ENCODE assay signal across 8 cellular contexts in the genomic region with DNA sequence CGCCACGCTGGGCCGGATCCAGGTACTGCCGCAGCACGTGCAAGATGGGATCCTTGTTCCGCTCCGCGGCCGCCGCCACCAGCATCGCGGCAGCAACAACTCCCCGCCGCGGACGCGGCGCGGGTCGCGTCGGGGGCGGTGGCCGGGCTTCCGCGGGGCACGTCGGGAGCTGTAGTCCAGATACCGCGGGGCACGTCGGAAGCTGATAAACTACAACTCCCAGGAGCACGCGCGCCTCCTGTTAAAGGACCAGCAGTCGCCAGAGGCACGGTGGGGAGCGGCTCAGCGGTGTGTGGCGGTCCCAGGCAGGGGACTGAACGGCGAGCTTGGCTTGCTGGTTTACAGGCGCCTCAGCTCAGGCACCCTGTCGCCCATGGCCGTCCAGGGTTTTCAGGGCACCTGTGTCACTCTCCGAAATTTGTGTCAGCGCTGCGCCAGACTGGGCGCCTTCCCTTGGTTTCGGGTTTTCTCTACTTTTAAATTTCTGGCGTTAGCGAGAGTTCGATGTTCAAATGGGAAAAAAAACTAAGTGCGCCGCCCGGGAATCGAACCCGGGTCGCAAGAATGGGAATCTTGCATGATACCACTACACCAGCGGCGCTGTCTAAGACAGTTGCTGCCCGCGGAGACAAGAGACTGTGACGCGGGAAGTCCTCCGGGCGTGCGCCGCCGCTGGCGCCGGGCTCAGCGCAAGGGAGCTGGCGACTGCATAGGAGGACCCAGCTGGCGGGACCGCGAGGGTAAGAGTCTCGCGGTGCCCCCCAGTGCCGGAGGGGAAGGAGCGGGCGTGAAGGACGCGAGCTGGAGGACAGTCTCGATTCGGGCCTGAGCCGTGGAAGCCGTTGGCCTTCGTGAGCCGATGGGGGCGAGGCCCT. TPM values are rescaled to one million over a fixed set of nuclear protein-coding genes. Genes with fewer than 3 reads are reported as not detected.
A peak's percentile ranks its signal among the peaks of the same experiment; 100 is the strongest.
DNase-seq lines count a peak whose midpoint lies in the region; ATAC-seq and TF ChIP-seq lines count a peak whose summit lies in the region.

A gene (minus strand): TSS at position 100 of the 875 bp plus-strand sequence. CDS start 15 bp downstream, at position 85.

- peaks cover 0 to 3% of the 10 kb centered on the region in 2 donors for H3K27me3 Mint-ChIP-seq in CD4-positive, alpha-beta memory T cell
- H3K27me3 Mint-ChIP-seq in activated CD4-positive, alpha-beta memory T cell treated with anti-CD3 and anti-CD28 coated beads for 36 hours: peaks cover 3% of the 10 kb centered on the region

- H3K4me3 ChIP-seq in CD4-positive, alpha-beta memory T cell (ENCODE audit: low read length in 2 of 2): peak within 1 kb of the TSS; percentile 81 to 86
- H3K4me3 ChIP-seq in dorsolateral prefrontal cortex (peak within 1 kb of the TSS; percentile 54 to 100 (median 92)), lower leg skin (ENCODE audit: low read depth, poor library complexity, severe bottlenecking) (peak within 1 kb of the TSS; percentile 80)

- H3K36me3 ChIP-seq in CD4-positive, alpha-beta memory T cell (ENCODE audit: insufficient read depth, low read length): no peaks in the 10 kb centered on the region

- H3K36me3 Mint-ChIP-seq in CD4-positive, alpha-beta memory T cell: peaks cover 0 to 7% of the 10 kb centered on the region in 2 donors
- peaks cover 4% of the 10 kb centered on the region for H3K36me3 Mint-ChIP-seq in activated CD4-positive, alpha-beta memory T cell treated with anti-CD3 and anti-CD28 coated beads for 36 hours

- TF ChIP-seq CTCF in dorsolateral prefrontal cortex (IDR thresholded peaks at IDR 0.05 in 54 of 56, conservative IDR thresholded peaks at IDR 0.05 in 2 of 56; ENCODE audit: low read depth in 1 of 56, partially characterized antibody in 56 of 56): peak in 30 of 56 donors; percentile 5 to 42 (median 24)
- no peak for TF ChIP-seq CTCF in lower leg skin (IDR thresholded peaks at IDR 0.05)

- intact Hi-C loops in CD4-positive, alpha-beta memory T cell (cut with micrococcal nuclease): loop anchor here (1.0 to 5.0 kb wide), 6 partner anchors 13 to 1336 kb away; a partner anchor contains a TSS
- intact Hi-C loops in activated CD4-positive, alpha-beta memory T cell treated with anti-CD3 and anti-CD28 coated beads for 36 hours (cut with micrococcal nuclease): loop anchor here (1.0 to 5.0 kb wide), 5 partner anchors 47 to 235 kb away; a partner anchor contains a TSS
- intact Hi-C loops in dorsolateral prefrontal cortex (cut with DNase I) (loop anchor here (1.0 to 5.0 kb wide), 2 partner anchors 44 to 47 kb away; a partner anchor contains a TSS), lower leg skin (cut with DNase I; ENCODE audit: low total_unique reads) (no loop called here)

- POLR2A ChIA-PET in CD4-positive, alpha-beta memory T cell (lab: Charles Lee; ENCODE audit: partially characterized antibody): interaction anchor here (0.6 to 3.5 kb wide), 29 partner anchors 10 to 1632 kb away, joined by 3 to 23 read pairs (median 5); a partner anchor contains a TSS
- POLR2A ChIA-PET in activated CD4-positive, alpha-beta memory T cell treated with anti-CD3 and anti-CD28 coated beads for 36 hours (lab: Charles Lee): interaction anchor here (0.7 to 2.2 kb wide), 10 partner anchors 12 to 672 kb away, joined by 3 to 16 read pairs (median 3); a partner anchor contains a TSS

- peak within 1 kb of the TSS; percentile 94 to 100 (median 99) for H3K27ac Mint-ChIP-seq in CD4-positive, alpha-beta memory T cell
- H3K27ac Mint-ChIP-seq in activated CD4-positive, alpha-beta memory T cell treated with anti-CD3 and anti-CD28 coated beads for 36 hours: peak within 1 kb of the TSS; percentile 89

- H3K9me3 Mint-ChIP-seq in CD4-positive, alpha-beta memory T cell: peaks cover 0 to 7% (median 0%) of the 10 kb centered on the region in 8 donors
- no peaks in the 10 kb centered on the region for H3K9me3 Mint-ChIP-seq in activated CD4-positive, alpha-beta memory T cell treated with anti-CD3 and anti-CD28 coated beads for 36 hours

- ATAC-seq in GM19452 (IDR thresholded peaks at IDR 0.05; ENCODE audit: unreplicated experiment): peak; percentile 74

- H3K4me1 ChIP-seq in CD4-positive, alpha-beta memory T cell (ENCODE audit: insufficient read depth, low read length): peaks cover 21% of the 10 kb centered on the region

- peak; percentile 92 to 95 (median 93) for DNase-seq in CD4-positive, alpha-beta memory T cell
- DNase-seq in HK-2 (ENCODE audit: unreplicated experiment) (peak; percentile 87), NCI-H82 treated with DMSO at 0.1 percent for 48 hours (lab: John Stamatoyannopoulos, UW; ENCODE audit: unreplicated experiment) (peak; percentile 85), dorsolateral prefrontal cortex (peak; percentile 96 to 100 (median 97)), lower leg skin (ENCODE audit: low spot score in 2 of 2) (peak; percentile 93 to 99)
- DNase-seq in activated CD4-positive, alpha-beta memory T cell treated with anti-CD3 and anti-CD28 coated beads for 36 hours: peak; percentile 96
- DNase-seq in stimulated activated CD4-positive, alpha-beta T cell treated with anti-CD3 and anti-CD28 coated beads, Interleukin-4, amount 100 ng/mL, for 4 hours: peak; percentile 89 to 92

- CTCF ChIA-PET in CD4-positive, alpha-beta memory T cell (lab: Charles Lee; ENCODE audit: partially characterized antibody): interaction anchor here (0.6 to 1.6 kb wide), 3 partner anchors 12 to 13 kb away, joined by 3 to 8 read pairs (median 3); no protein-coding TSS in a partner anchor
- CTCF ChIA-PET in activated CD4-positive, alpha-beta memory T cell treated with anti-CD3 and anti-CD28 coated beads for 36 hours (lab: Charles Lee): interaction anchor here (0.8 to 2.0 kb wide), 8 partner anchors 12 to 211 kb away, joined by 3 to 13 read pairs (median 4); a partner anchor contains a TSS

- H3K4me1 Mint-ChIP-seq in CD4-positive, alpha-beta memory T cell: peaks cover 0 to 10% (median 5%) of the 10 kb centered on the region in 4 donors
- peaks cover 5% of the 10 kb centered on the region for H3K4me1 Mint-ChIP-seq in activated CD4-positive, alpha-beta memory T cell treated with anti-CD3 and anti-CD28 coated beads for 36 hours (ENCODE audit: low read depth)

- no peaks in the 10 kb centered on the region for H3K9me3 ChIP-seq in CD4-positive, alpha-beta memory T cell (ENCODE audit: control insufficient read depth in 1 of 2, low read length in 2 of 2)

- 0 to 1% methylated on average over 44 to 57 of the region's 91 CpGs for WGBS in lower leg skin, 2 donors

- no peak for TF ChIP-seq POLR2A in lower leg skin (IDR thresholded peaks at IDR 0.05)

- no peaks in the 10 kb centered on the region for H3K27me3 ChIP-seq in CD4-positive, alpha-beta memory T cell (ENCODE audit: insufficient read depth, low read length)
- no peaks in the 10 kb centered on the region for H3K27me3 ChIP-seq in dorsolateral prefrontal cortex

- H3K4me3 Mint-ChIP-seq in CD4-positive, alpha-beta memory T cell: peak within 1 kb of the TSS; percentile 95 to 100 (median 98)
- H3K4me3 Mint-ChIP-seq in activated CD4-positive, alpha-beta memory T cell treated with anti-CD3 and anti-CD28 coated beads for 36 hours: peak within 1 kb of the TSS; percentile 90

- H3K27ac ChIP-seq in CD4-positive, alpha-beta memory T cell (ENCODE audit: low read depth, low read length): peak within 1 kb of the TSS; percentile 76
- peak within 1 kb of the TSS; percentile 89 to 100 (median 99) for H3K27ac ChIP-seq in dorsolateral prefrontal cortex

RNA-seq across cellular contexts. Expression of the gene that starts here (rescaled TPM):
- 10 to 100 TPM; 68.4 to 74.1 TPM for total RNA-seq in CD4-positive, alpha-beta memory T cell
- 100 to 1,000 TPM in 1 of 2 donors, 10 to 100 TPM in 1; 90.1 to 106 TPM for polyA plus RNA-seq in CD4-positive, alpha-beta memory T cell
- total RNA-seq in activated CD4-positive, alpha-beta memory T cell treated with anti-CD3 and anti-CD28 coated beads for 36 hours: 100 to 1,000 TPM; 113 to 117 TPM
- total RNA-seq in dorsolateral prefrontal cortex: 100 to 1,000 TPM in 17 of 120 experiments, 10 to 100 TPM in 103; 51.9 to 123 (median 84.4) TPM
- 100 to 1,000 TPM; 108 to 161 (median 111) TPM for total RNA-seq in lower leg skin

Comparison
In these comparisons a context has a peak if more than half of its experiments do, and no peak if none do; other contexts are left out.
1. Peak in every context shown above with its lines: DNase-seq, ATAC-seq, H3K4me3 ChIP-seq and H3K27ac ChIP-seq.
2. CTCF ChIP-seq: peak in dorsolateral prefrontal cortex (30 of 56); none in lower leg skin (0 of 3).